Comparison of ENCODE assay signal across 8 cellular contexts in genomic region chr3:38134517-38135143, GRCh38. TPM values are rescaled to one million over a fixed set of nuclear protein-coding genes. Genes with fewer than 3 reads are reported as not detected.
DNase-seq lines count a peak whose midpoint lies in the region; ATAC-seq, FAIRE-seq and TF ChIP-seq lines count a peak whose summit lies in the region.
"Not testable (repeated sequence)": the region's sequence is repeated elsewhere in the genome, so short reads cannot be mapped to it uniquely, and the experiment has no call there.

No MANE protein-coding gene starts in this region.

- not testable (repeated sequence) for TF ChIP-seq CTCF in HCT116 (IDR thresholded peaks at IDR 0.05 in 2 of 3, conservative IDR thresholded peaks at IDR 0.05 in 1 of 3; ENCODE audit: borderline replicate concordance in 1 of 3, insufficient read depth in 1 of 3, low read depth in 2 of 3, low read length in 2 of 3); VCaP (conservative IDR thresholded peaks at IDR 0.05); brain (conservative IDR thresholded peaks at IDR 0.05); kidney (IDR thresholded peaks at IDR 0.05; ENCODE audit: borderline replicate concordance, extremely low read depth, insufficient read depth); natural killer cell (IDR thresholded peaks at IDR 0.05); smooth muscle cell (IDR thresholded peaks at IDR 0.05; ENCODE audit: borderline replicate concordance, insufficient read depth, poor library complexity, severe bottlenecking)

- BruUV-seq in HCT116 (replicated peaks; lab: Mats Ljungman, UMichigan): not testable (repeated sequence)

- not testable (repeated sequence) for ATAC-seq in HCT116; activated T-helper 17 cell treated with anti-CD3 and anti-CD28 coated beads, Interleukin-2, amount 50 U/mL, for 72 hours (replicated peaks); natural killer cell

- peak overlapping the region in 9 of 11 experiments; percentile 13 to 99 (median 97); a peak in 10 of 22 replicates for H3K9ac ChIP-seq in BLaER1 treated with 17β-estradiol and CSF1 and Interleukin-3, amounts not matched to agents 10 nM and 100 nM
- not testable (repeated sequence) for H3K9ac ChIP-seq in HCT116 (ENCODE audit: low read length); smooth muscle cell (ENCODE audit: low read depth)
- peak overlapping the region in 1 of 2 donors; percentile 80 for H3K9ac ChIP-seq in kidney (ENCODE audit: low read length in 2 of 2)

- H3K36me3 Mint-ChIP-seq in activated T-helper 17 cell treated with anti-CD3 and anti-CD28 coated beads, Interleukin-2, amount 50 U/mL, for 72 hours (ENCODE audit: low read depth): peaks cover 78% of the 10 kb centered on the region
- peaks cover 42% of the 10 kb centered on the region for H3K36me3 Mint-ChIP-seq in brain
- H3K36me3 Mint-ChIP-seq in natural killer cell: not testable (repeated sequence)

- RAD21 ChIA-PET in HCT116 (lab: Charles Lee; ENCODE audit: low non-redundant PET in 1 of 2, low total read pairs in 2 of 2, uncharacterized antibody in 2 of 2, unreplicated experiment in 2 of 2): not testable (repeated sequence)

- not testable (repeated sequence) for H3K9me3 ChIP-seq in BLaER1 treated with 17β-estradiol and CSF1 and Interleukin-3, amounts not matched to agents 10 nM and 100 nM (replicated peaks in 1 of 11); HCT116 (ENCODE audit: control insufficient read depth in 1 of 2, insufficient read depth in 1 of 2, low read depth in 1 of 2, low read length in 2 of 2); kidney (ENCODE audit: control insufficient read depth in 1 of 2, low read length in 2 of 2); smooth muscle cell (replicated peaks; ENCODE audit: low read depth)

- H3F3A ChIP-seq in smooth muscle cell (ENCODE audit: low read depth): not testable (repeated sequence)

- intact Hi-C loops in HCT116 (cut with micrococcal nuclease): loop anchor here (5.0 to 10.0 kb wide), 4 partner anchors 113 to 348 kb away; partner anchors contain the start of genes ACVR2B and XYLB
- intact Hi-C loops in kidney (cut with DNase I); natural killer cell (cut with micrococcal nuclease): not testable (repeated sequence)

- not testable (repeated sequence) for TF ChIP-seq RAD21 in HCT116 (IDR thresholded peaks at IDR 0.05; ENCODE audit: low read depth)

- H3K27ac Mint-ChIP-seq in activated T-helper 17 cell treated with anti-CD3 and anti-CD28 coated beads, Interleukin-2, amount 50 U/mL, for 72 hours: peak overlapping the region; percentile 80
- H3K27ac Mint-ChIP-seq in brain (peak overlapping the region in 4 of 5 experiments; percentile 28 to 89 (median 58)), natural killer cell (peak overlapping the region; percentile 95)

- peaks cover 57 to 78% (median 67%) of the 10 kb centered on the region in 11 experiments; a peak in 20 of 22 replicates for H4K20me1 ChIP-seq in BLaER1 treated with 17β-estradiol and CSF1 and Interleukin-3, amounts not matched to agents 10 nM and 100 nM
- not testable (repeated sequence) for H4K20me1 ChIP-seq in HCT116 (ENCODE audit: insufficient read depth)
- peaks cover 59% of the 10 kb centered on the region for H4K20me1 ChIP-seq in smooth muscle cell (ENCODE audit: low read depth)

- POLR2A ChIA-PET in HCT116 (lab: Charles Lee): not testable (repeated sequence)

- not testable (repeated sequence) for H3K9me2 ChIP-seq in HCT116 (ENCODE audit: insufficient read depth)

- 96% methylated on average over 10 of the region's 10 CpGs for WGBS in smooth muscle cell (ENCODE audit: low lambda C conversion rate)

- H3K9me3 Mint-ChIP-seq in activated T-helper 17 cell treated with anti-CD3 and anti-CD28 coated beads, Interleukin-2, amount 50 U/mL, for 72 hours; brain; natural killer cell: not testable (repeated sequence)

- H3K27ac ChIP-seq in BLaER1 treated with 17β-estradiol and CSF1 and Interleukin-3, amounts not matched to agents 10 nM and 100 nM; HCT116 (ENCODE audit: low read depth, low read length); smooth muscle cell (ENCODE audit: low read depth): not testable (repeated sequence)
- H3K27ac ChIP-seq in VCaP (peak overlapping the region; percentile 86), kidney (ENCODE audit: low read depth in 2 of 2, low read length in 2 of 2) (peak overlapping the region; percentile 47 to 74)

- TF ChIP-seq POLR2A in HCT116 (IDR thresholded peaks at IDR 0.05; ENCODE audit: borderline replicate concordance, extremely low read depth, insufficient read depth, insufficient read length): not testable (repeated sequence)

- DNase-seq in HCT116 (ENCODE audit: low read depth, low spot score); kidney; natural killer cell; smooth muscle cell (lab: John Stamatoyannopoulos, UW; ENCODE audit: unreplicated experiment): not testable (repeated sequence)

- H3K4me1 ChIP-seq in BLaER1 treated with 17β-estradiol and CSF1 and Interleukin-3, amounts not matched to agents 10 nM and 100 nM: peaks cover 41 to 74% (median 62%) of the 10 kb centered on the region in 10 experiments
- H3K4me1 ChIP-seq in HCT116 (ENCODE audit: control insufficient read depth in 1 of 2, insufficient read depth in 2 of 2, low read length in 2 of 2): peaks cover 30 to 53% of the 10 kb centered on the region in 2 experiments
- H3K4me1 ChIP-seq in kidney (ENCODE audit: control insufficient read depth in 1 of 2, insufficient read depth in 1 of 2, low read depth in 1 of 2, low read length in 2 of 2): peaks cover 39 to 53% of the 10 kb centered on the region in 2 donors
- H3K4me1 ChIP-seq in smooth muscle cell (ENCODE audit: low read depth): peaks cover 26% of the 10 kb centered on the region

- FAIRE-seq in kidney (lab: Jason Lieb, UNC): not testable (repeated sequence)

- H3K4me1 Mint-ChIP-seq in activated T-helper 17 cell treated with anti-CD3 and anti-CD28 coated beads, Interleukin-2, amount 50 U/mL, for 72 hours: peaks cover 22% of the 10 kb centered on the region
- H3K4me1 Mint-ChIP-seq in brain (peaks cover 43% of the 10 kb centered on the region), natural killer cell (peaks cover 60 to 64% of the 10 kb centered on the region in 2 donors)

- peaks cover 53 to 58% (median 57%) of the 10 kb centered on the region in 11 experiments for H3K36me3 ChIP-seq in BLaER1 treated with 17β-estradiol and CSF1 and Interleukin-3, amounts not matched to agents 10 nM and 100 nM
- H3K36me3 ChIP-seq in HCT116 (ENCODE audit: control insufficient read depth in 1 of 2, insufficient read depth in 2 of 2, low read length in 2 of 2) (peaks cover 8 to 13% of the 10 kb centered on the region in 2 experiments; a peak in 2 of 4 replicates), kidney (ENCODE audit: control insufficient read depth in 1 of 2, insufficient read depth in 2 of 2, low read length in 2 of 2) (peaks cover 19 to 44% of the 10 kb centered on the region in 2 donors)
- not testable (repeated sequence) for H3K36me3 ChIP-seq in smooth muscle cell (ENCODE audit: low read depth)

- not testable (repeated sequence) for H3K27me3 Mint-ChIP-seq in activated T-helper 17 cell treated with anti-CD3 and anti-CD28 coated beads, Interleukin-2, amount 50 U/mL, for 72 hours; natural killer cell (ENCODE audit: low read depth in 2 of 2)
- peaks cover 30% of the 10 kb centered on the region for H3K27me3 Mint-ChIP-seq in brain

- peak overlapping the region; percentile 87 to 98 (median 95); a peak in 21 of 22 replicates for H3K4me2 ChIP-seq in BLaER1 treated with 17β-estradiol and CSF1 and Interleukin-3, amounts not matched to agents 10 nM and 100 nM
- peak overlapping the region; percentile 78 for H3K4me2 ChIP-seq in HCT116 (ENCODE audit: low read length)
- not testable (repeated sequence) for H3K4me2 ChIP-seq in smooth muscle cell

- H2AFZ ChIP-seq in HCT116 (ENCODE audit: low read depth, low read length, poor library complexity, severe bottlenecking); smooth muscle cell (ENCODE audit: low read depth): not testable (repeated sequence)

- H3K27me3 ChIP-seq in BLaER1 treated with 17β-estradiol and CSF1 and Interleukin-3, amounts not matched to agents 10 nM and 100 nM; HCT116 (ENCODE audit: insufficient read depth, low read length); smooth muscle cell (ENCODE audit: low read depth): not testable (repeated sequence)

- H3K79me2 ChIP-seq in HCT116 (ENCODE audit: insufficient read depth, low read length): peaks cover 12% of the 10 kb centered on the region
- peaks cover 29% of the 10 kb centered on the region for H3K79me2 ChIP-seq in smooth muscle cell (ENCODE audit: low read depth)

- peak overlapping the region; percentile 84 for H3K4me3 Mint-ChIP-seq in activated T-helper 17 cell treated with anti-CD3 and anti-CD28 coated beads, Interleukin-2, amount 50 U/mL, for 72 hours
- H3K4me3 Mint-ChIP-seq in brain (peak overlapping the region; percentile 89 to 96 (median 91)), natural killer cell (peak overlapping the region; percentile 99)

- H3K4me3 ChIP-seq in BLaER1 treated with 17β-estradiol and CSF1 and Interleukin-3, amounts not matched to agents 10 nM and 100 nM: peak overlapping the region in 5 of 10 experiments; percentile 73 to 99 (median 95); a peak in 6 of 20 replicates
- not testable (repeated sequence) for H3K4me3 ChIP-seq in HCT116 (replicated peaks in 1 of 2; ENCODE audit: low read depth in 1 of 2, low read length in 2 of 2)
- H3K4me3 ChIP-seq in kidney (ENCODE audit: low read length in 2 of 2): peak overlapping the region; percentile 72 to 82
- H3K4me3 ChIP-seq in smooth muscle cell: peak overlapping the region; percentile 80

- CTCF ChIA-PET in HCT116 (lab: Charles Lee): interaction anchor here (1.0 kb wide), 1 partner anchor 528 kb away, joined by 3 read pairs; no protein-coding TSS in a partner anchor

RNA-seq across cellular contexts. Expression of gene ACAA1, which starts 2.3 kb away (rescaled TPM):
- 49.0 TPM for total RNA-seq in HCT116 (2021; ENCODE audit: unreplicated experiment)
- polyA plus RNA-seq in HCT116 (2012): 44.2 and 46.8 TPM in 2 replicates
- 10 to 100 TPM; 67.5 to 82.8 TPM for total RNA-seq in activated T-helper 17 cell treated with anti-CD3 and anti-CD28 coated beads, Interleukin-2, amount 50 U/mL, for 72 hours
- polyA plus RNA-seq in brain (ENCODE audit: insufficient read depth, low read depth, low replicate concordance): 49.6 TPM
- 90.0 TPM for total RNA-seq in kidney
- polyA plus RNA-seq in kidney (ENCODE audit: insufficient read depth, low read depth, low replicate concordance): 566 TPM
- 100 to 1,000 TPM in 1 of 3 donors, 10 to 100 TPM in 2; 79.4 to 101 (median 93.9) TPM for total RNA-seq in natural killer cell
- total RNA-seq in smooth muscle cell: 15.4 and 22.7 TPM in 2 replicates
- polyA plus RNA-seq in smooth muscle cell: 41.8 and 43.8 TPM in 2 replicates

RNA-seq across cellular contexts. Expression of gene MYD88, which starts 3.8 kb away (rescaled TPM):
- total RNA-seq in HCT116 (2021; ENCODE audit: unreplicated experiment) (14.8 TPM), kidney (34.5 TPM), natural killer cell (10 to 100 TPM; 60.5 to 71.0 (median 67.7) TPM), smooth muscle cell (8.2 and 14.1 TPM in 2 replicates)
- polyA plus RNA-seq in HCT116 (2012): 14.3 and 14.4 TPM in 2 replicates
- total RNA-seq in activated T-helper 17 cell treated with anti-CD3 and anti-CD28 coated beads, Interleukin-2, amount 50 U/mL, for 72 hours: 10 to 100 TPM; 34.5 to 57.0 TPM
- polyA plus RNA-seq in brain (ENCODE audit: insufficient read depth, low read depth, low replicate concordance) (10.0 TPM), kidney (ENCODE audit: insufficient read depth, low read depth, low replicate concordance) (20.8 TPM), smooth muscle cell (37.4 and 37.5 TPM in 2 replicates)

RNA-seq across cellular contexts. Expression of gene OXSR1, which starts 30.7 kb away (rescaled TPM):
- total RNA-seq in HCT116 (2021; ENCODE audit: unreplicated experiment) (35.1 TPM), kidney (40.0 TPM), natural killer cell (10 to 100 TPM; 37.2 to 46.1 (median 44.0) TPM), smooth muscle cell (50.3 and 50.6 TPM in 2 replicates)
- polyA plus RNA-seq in HCT116 (2012): 16.8 and 18.9 TPM in 2 replicates
- total RNA-seq in activated T-helper 17 cell treated with anti-CD3 and anti-CD28 coated beads, Interleukin-2, amount 50 U/mL, for 72 hours: 10 to 100 TPM; 77.8 to 78.4 TPM
- polyA plus RNA-seq in brain (ENCODE audit: insufficient read depth, low read depth, low replicate concordance) (13.8 TPM), kidney (ENCODE audit: insufficient read depth, low read depth, low replicate concordance) (16.7 TPM), smooth muscle cell (11.9 and 21.7 TPM in 2 replicates)
